In the genomic region with DNA sequence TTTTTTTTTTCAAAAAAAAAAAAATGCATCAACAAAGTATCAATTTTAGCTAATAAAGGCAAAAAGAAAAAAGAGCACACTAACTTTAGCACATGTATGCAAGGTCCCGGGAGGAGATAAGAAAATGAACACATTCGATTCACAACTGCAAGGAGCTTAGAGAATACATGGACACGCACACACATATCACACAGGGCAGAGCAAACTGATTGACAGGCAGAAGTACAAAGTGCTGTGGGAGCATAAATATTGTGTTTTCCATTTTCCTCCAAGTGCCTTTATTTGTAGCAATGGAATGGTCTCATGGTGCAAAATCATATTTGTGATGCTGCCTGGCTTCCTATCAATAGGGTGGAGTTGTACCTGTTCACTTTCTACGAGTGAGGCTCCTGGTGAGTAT, we compare ENCODE assay signal across 20 cellular contexts.
DNase-seq lines count a peak whose midpoint lies in the region; ATAC-seq and TF ChIP-seq lines count a peak whose summit lies in the region.
"Had no signal": no experiment of that assay in that cellular context is flagged by ENCODE, and none has a peak within 500 bp of the region (broad histone marks: within the 10 kb centered on the region; RNA-seq: fewer than 3 reads in every experiment).

No MANE protein-coding gene starts in this region.

- TF ChIP-seq CTCF in nephron progenitor cell (IDR thresholded peaks at IDR 0.05) = no peak
- TF ChIP-seq CTCF in thyroid gland (IDR thresholded peaks at IDR 0.05) = no peak

- 91 to 93% methylated on average over 4 of the region's 4 CpGs for WGBS in thyroid gland, 2 donors

- H3K9ac ChIP-seq in SK-N-MC (ENCODE audit: insufficient read length) = no peak overlapping the region

- H3K36me3 ChIP-seq in SK-N-MC (ENCODE audit: insufficient read depth, low read length) (no peaks in the 10 kb centered on the region), thyroid gland (no peaks in the 10 kb centered on the region)

- H3K9me3 ChIP-seq in SK-N-MC (ENCODE audit: low read depth, low read length) (no peaks in the 10 kb centered on the region), thyroid gland (no peaks in the 10 kb centered on the region)

- peaks cover 19 to 32% of the 10 kb centered on the region in 2 donors for H3K4me1 ChIP-seq in thyroid gland

- H3K9me3 Mint-ChIP-seq in nephron progenitor cell = peaks cover 4% of the 10 kb centered on the region
- H3K9me3 Mint-ChIP-seq: GM23338 had no signal

- TF ChIP-seq POLR2A in thyroid gland (IDR thresholded peaks at IDR 0.05) = no peak

- H3K4me1 Mint-ChIP-seq in nephron progenitor cell = peaks cover 42% of the 10 kb centered on the region

- no peak for DNase-seq in SK-N-MC (ENCODE audit: low read depth, low spot score)
- no peak for DNase-seq in caudate nucleus (lab: John Stamatoyannopoulos, UW)
- DNase-seq in nephron progenitor cell = no peak
- no peak for DNase-seq in thyroid gland
- no peak for DNase-seq in NCI-H1436 treated with DMSO at 0.1 percent for 48 hours (lab: John Stamatoyannopoulos, UW)
- no peak for DNase-seq in HUDEP-2 (lab: John Stamatoyannopoulos, UW; ENCODE audit: unreplicated experiment in 76 of 76)
- DNase-seq: AML-193, DMS 273 treated with DMSO at 0.1 percent for 48 hours, GDM1, HCEC 1CT, NCI-H1417 treated with DMSO at 0.1 percent for 48 hours, NCI-H1930, NCI-H345, NCI-H526, PC-9, SIG-M5 had no signal

- H3K4me3 Mint-ChIP-seq in nephron progenitor cell = no peak overlapping the region
- H3K4me3 Mint-ChIP-seq: CD14-positive monocyte, GM23338 had no signal

- peak overlapping the region; percentile 72 for H3K27ac ChIP-seq in SK-N-MC
- peak overlapping the region; percentile 67 for H3K27ac ChIP-seq in caudate nucleus (ENCODE audit: low read depth, low read length)
- peak overlapping the region in 2 of 3 donors; percentile 84 to 96 for H3K27ac ChIP-seq in thyroid gland
- H3K27ac ChIP-seq: PC-9, RWPE1 had no signal

- H3K4me3 ChIP-seq in SK-N-MC = no peak overlapping the region
- no peak overlapping the region for H3K4me3 ChIP-seq in thyroid gland (replicated peaks in 1 of 3)
- H3K4me3 ChIP-seq: GM23338, PC-9 had no signal

- H3K27me3 ChIP-seq in thyroid gland = no peaks in the 10 kb centered on the region

- intact Hi-C loops in thyroid gland (cut with DNase I) = loop anchor here (10.0 kb wide), 1 partner anchor 49 kb away; no protein-coding TSS in a partner anchor

- ATAC-seq in GM21619 (IDR thresholded peaks at IDR 0.05; ENCODE audit: unreplicated experiment) = no peak

- peak overlapping the region; percentile 5 for H3K27ac Mint-ChIP-seq in nephron progenitor cell
- H3K27ac Mint-ChIP-seq: CD14-positive monocyte, GM23338 had no signal

- peaks cover 2% of the 10 kb centered on the region for H3K27me3 Mint-ChIP-seq in nephron progenitor cell (ENCODE audit: low read depth, poor library complexity)

- H3K36me3 Mint-ChIP-seq in nephron progenitor cell (ENCODE audit: low read depth) = no peaks in the 10 kb centered on the region
